ENCODE assay signal across 11 cellular contexts in genomic region chr20:33945391-33946079, GRCh38. TPM values are rescaled to one million over a fixed set of nuclear protein-coding genes. Genes with fewer than 3 reads are reported as not detected.
DNase-seq lines count a peak whose midpoint lies in the region; ATAC-seq and TF ChIP-seq lines count a peak whose summit lies in the region.
"Had no signal": no experiment of that assay in that cellular context is flagged by ENCODE, and none has a peak within 500 bp of the region (broad histone marks: within the 10 kb centered on the region; RNA-seq: fewer than 3 reads in every experiment).

No MANE protein-coding gene starts in this region.

- TF ChIP-seq POLR2A in NB4 (IDR thresholded peaks at IDR 0.05; ENCODE audit: extremely low read depth, insufficient read length) (no peak), ovary (IDR thresholded peaks at IDR 0.05) (no peak)

- no peaks in the 10 kb centered on the region for H3K36me3 ChIP-seq in ovary

- TF ChIP-seq EP300 in ovary (IDR thresholded peaks at IDR 0.05), result no peak

- peaks cover 0 to 4% of the 10 kb centered on the region in 2 donors for H3K9me3 ChIP-seq in ovary

- no peaks in the 10 kb centered on the region for H3K4me1 ChIP-seq in ovary (ENCODE audit: insufficient read depth)

- 82 to 84% (median 82%) methylated on average over 5 of the region's 5 CpGs for WGBS in ovary, 3 donors

- intact Hi-C loops in dorsolateral prefrontal cortex (cut with DNase I) (loop anchor here (1.0 to 2.0 kb wide), 2 partner anchors 47 to 48 kb away; partner anchors contain the start of gene RALY (in 2 of the 2)), left cardiac atrium (cut with DNase I) (no loop called here), ovary (cut with DNase I) (no loop called here)

- H3K27ac ChIP-seq in dorsolateral prefrontal cortex, result peak overlapping the region in 58 of 59 donors; percentile 52 to 99 (median 93)
- peak overlapping the region; percentile 92 for H3K27ac ChIP-seq in layer of hippocampus (ENCODE audit: low read depth, low read length)
- no peak overlapping the region for H3K27ac ChIP-seq in ovary
- H3K27ac ChIP-seq: skin epidermis had no signal

- TF ChIP-seq CTCF in AG09319 (IDR thresholded peaks at IDR 0.05; ENCODE audit: low read depth, low read length) (no peak), NB4 (IDR thresholded peaks at IDR 0.05; ENCODE audit: low read depth, low read length) (no peak), dorsolateral prefrontal cortex (IDR thresholded peaks at IDR 0.05 in 54 of 56, conservative IDR thresholded peaks at IDR 0.05 in 2 of 56; ENCODE audit: low read depth in 1 of 56, partially characterized antibody in 56 of 56) (peak in 2 of 56 donors; percentile 12 to 15), ovary (IDR thresholded peaks at IDR 0.05) (no peak)

- peak; percentile 46 for DNase-seq in AG09319 (ENCODE audit: extremely low read depth, low read depth)
- DNase-seq in NB4 (ENCODE audit: low read depth), result peak; percentile 64
- peak in 9 of 10 donors; percentile 37 to 85 (median 72) for DNase-seq in dorsolateral prefrontal cortex
- DNase-seq in NCI-H510A (lab: John Stamatoyannopoulos, UW), result no peak
- DNase-seq in LoVo (ENCODE audit: low spot score), result no peak
- DNase-seq in left cardiac atrium, result no peak
- no peak for DNase-seq in ovary
- DNase-seq: glutamatergic neuron, NCI-H2029 had no signal

- H3K27me3 ChIP-seq in dorsolateral prefrontal cortex (no peaks in the 10 kb centered on the region), layer of hippocampus (ENCODE audit: control insufficient read depth, insufficient read depth, low read length) (no peaks in the 10 kb centered on the region), ovary (no peaks in the 10 kb centered on the region)

- no peak for ATAC-seq in left cardiac atrium

- H3K4me3 ChIP-seq in NB4 (ENCODE audit: low read depth, low read length) (no peak overlapping the region), dorsolateral prefrontal cortex (peak overlapping the region in 4 of 59 donors; percentile 1 to 25 (median 10)), ovary (no peak overlapping the region)
- H3K4me3 ChIP-seq: skin epidermis had no signal

RNA-seq across cellular contexts. Expression of gene RALY, which starts 48.2 kb away (rescaled TPM):
- 100 to 1,000 TPM in 2 of 120 experiments, 10 to 100 TPM in 118; 61.1 to 134 (median 75.9) TPM for total RNA-seq in dorsolateral prefrontal cortex
- total RNA-seq in left cardiac atrium, result 100 to 1,000 TPM in 1 of 2 donors, 10 to 100 TPM in 1; 97.3 to 102 TPM
- 100 to 1,000 TPM in 4 of 7 donors, 10 to 100 TPM in 3; 51.7 to 124 (median 105) TPM for total RNA-seq in ovary
- 100 to 1,000 TPM in 1 of 2 donors, 10 to 100 TPM in 1; 68.9 to 131 TPM for polyA plus RNA-seq in ovary

Comparison
In these comparisons a context has a peak if more than half of its experiments do, and no peak if none do; other contexts are left out.
1. DNase-seq: peak in AG09319 (single experiment), NB4 (single experiment) and dorsolateral prefrontal cortex (9 of 10); none in NCI-H510A (single experiment), LoVo (single experiment), left cardiac atrium (single experiment) and ovary (0 of 5).
2. H3K27ac ChIP-seq: peak in dorsolateral prefrontal cortex (58 of 59) and layer of hippocampus (single experiment); none in ovary (0 of 2).
3. intact Hi-C loops: an anchor here in dorsolateral prefrontal cortex (1.0 to 2.0 kb wide); none called in left cardiac atrium and ovary.